In genomic region chr4:152392079-152392478, GRCh38 we compare ENCODE assay signal across 20 cellular contexts.
DNase-seq lines count a peak whose midpoint lies in the region; ATAC-seq, FAIRE-seq and TF ChIP-seq lines count a peak whose summit lies in the region.
"Had no signal": no experiment of that assay in that cellular context is flagged by ENCODE, and none has a peak within 500 bp of the region (broad histone marks: within the 10 kb centered on the region; RNA-seq: fewer than 3 reads in every experiment).

No MANE protein-coding gene starts in this region.

- intact Hi-C loops in PC-3 (cut with micrococcal nuclease) (no loop called here), mucosa of descending colon (cut with DNase I, micrococcal nuclease) (no loop called here)

- H3K27ac ChIP-seq in PC-3 (ENCODE audit: low read length), result no peak overlapping the region
- H3K27ac ChIP-seq: A549, PC-9 had no signal

- no peaks in the 10 kb centered on the region for H3K36me3 ChIP-seq in PC-3 (ENCODE audit: low read depth, low read length)
- H3K36me3 ChIP-seq in mucosa of descending colon (ENCODE audit: low read depth), result no peaks in the 10 kb centered on the region
- H3K36me3 ChIP-seq: BE2C had no signal

- ATAC-seq in PC-3, result no peak
- ATAC-seq in mucosa of descending colon, result peak; percentile 61
- ATAC-seq: A549 had no signal

- no peaks in the 10 kb centered on the region for H3K79me2 ChIP-seq in PC-3 (ENCODE audit: low read length)

- TF ChIP-seq CTCF in PC-3 (conservative IDR thresholded peaks at IDR 0.05; ENCODE audit: low read depth, low read length), result no peak
- TF ChIP-seq CTCF in mucosa of descending colon (IDR thresholded peaks at IDR 0.05), result no peak

- H3K4me3 ChIP-seq in PC-3 (ENCODE audit: low read length), result no peak overlapping the region
- no peak overlapping the region for H3K4me3 ChIP-seq in mucosa of descending colon
- H3K4me3 ChIP-seq: A549, PC-9 had no signal

- no peaks in the 10 kb centered on the region for H3K4me1 ChIP-seq in PC-3 (ENCODE audit: insufficient read depth, low read length)
- no peaks in the 10 kb centered on the region for H3K4me1 ChIP-seq in mucosa of descending colon (ENCODE audit: low read depth)
- H3K4me1 ChIP-seq: A549, BE2C had no signal

- peak; percentile 42 for FAIRE-seq in GM19239 (lab: Jason Lieb, UNC)
- FAIRE-seq: A549 had no signal

- no peaks in the 10 kb centered on the region for H3K9me2 ChIP-seq in PC-3 (replicated peaks; ENCODE audit: low read length)

- H3K27me3 ChIP-seq in PC-3 (ENCODE audit: low read length), result no peaks in the 10 kb centered on the region
- H3K27me3 ChIP-seq: BE2C had no signal

- DNase-seq in GM19239 (ENCODE audit: insufficient read length, low spot score) (no peak), PC-3 (peak; percentile 14), erythroblast (lab: John Stamatoyannopoulos, UW) (peak; percentile 16 to 33), mucosa of descending colon (no peak), HuH-7.5 (ENCODE audit: low spot score) (no peak), foreskin melanocyte (no peak)
- no peak for DNase-seq in stimulated activated CD4-positive, alpha-beta T cell treated with anti-CD3 and anti-CD28 coated beads, Interleukin-15, amount 100 ng/mL, for 24 hours
- DNase-seq: BE2C, EL, H9, KBM-7, NCI-H1092 treated with DMSO at 0.1 percent for 48 hours, NCI-H146, NCI-H2029, NCI-H2171 treated with DMSO at 0.1 percent for 48 hours, NCI-H524 treated with DMSO at 0.1 percent for 48 hours, PC-9, RPMI8226, SHP77 had no signal

- no peaks in the 10 kb centered on the region for H3F3A ChIP-seq in PC-3 (ENCODE audit: low read length, unreplicated experiment)

- H3K4me2 ChIP-seq in PC-3 (ENCODE audit: low read length), result no peak overlapping the region
- H3K4me2 ChIP-seq: A549, PC-9 had no signal

- BruUV-seq in PC-3 (replicated peaks; lab: Mats Ljungman, UMichigan), result no TSS peak

- TF ChIP-seq POLR2A in erythroblast (IDR thresholded peaks at IDR 0.05; ENCODE audit: low read length), result no peak

- H2AFZ ChIP-seq in PC-3 (ENCODE audit: low read length), result no peak overlapping the region
- H2AFZ ChIP-seq: PC-9 had no signal

- POLR2A ChIA-PET in PC-3 (lab: Charles Lee; ENCODE audit: unreplicated experiment), result no interaction called here

- H4K20me1 ChIP-seq in PC-3 (ENCODE audit: low read length), result no peaks in the 10 kb centered on the region

- no peak overlapping the region for H3K9ac ChIP-seq in PC-3 (ENCODE audit: low read length)

- H3K9me3 ChIP-seq in PC-3 (ENCODE audit: low read length), result no peaks in the 10 kb centered on the region
- H3K9me3 ChIP-seq in mucosa of descending colon, result no peaks in the 10 kb centered on the region
- H3K9me3 ChIP-seq: A549, BE2C had no signal

- CTCF ChIA-PET in PC-3 (lab: Charles Lee), result no interaction called here

Comparison
In these comparisons a context has a peak if more than half of its experiments do, and no peak if none do; other contexts are left out.
1. DNase-seq: peak in PC-3 (single experiment) and erythroblast (2 of 2); none in GM19239 (single experiment), mucosa of descending colon (0 of 3), stimulated activated CD4-positive, alpha-beta T cell treated with anti-CD3 and anti-CD28 coated beads, Interleukin-15, amount 100 ng/mL, for 24 hours (single experiment), HuH-7.5 (single experiment) and foreskin melanocyte (single experiment).